ENCODE assay signal across 9 cellular contexts in genomic region chr21:36160850-36161178, GRCh38. TPM values are rescaled to one million over a fixed set of nuclear protein-coding genes. Genes with fewer than 3 reads are reported as not detected.
"Had no signal": no experiment of that assay in that cellular context is flagged by ENCODE, and none has a peak within 500 bp of the region (broad histone marks: within the 10 kb centered on the region; RNA-seq: fewer than 3 reads in every experiment).

No MANE protein-coding gene starts in this region.

- ATAC-seq: HCT116, HepG2 had no signal

- H3K36me3 Mint-ChIP-seq: IgD-negative memory B cell had no signal

- H3K4me1 ChIP-seq: HAP-1 had no signal

- H2AFZ ChIP-seq: GM23248 had no signal

- DNase-seq: GM23248, GOT3, H7, KBM-7 had no signal

- H3K9me3 ChIP-seq: HAP-1 had no signal

- H3K9me3 Mint-ChIP-seq: IgD-negative memory B cell had no signal

- H3K27me3 Mint-ChIP-seq: IgD-negative memory B cell had no signal

- H3K4me3 ChIP-seq: GM23248, HAP-1 had no signal

- H3K36me3 ChIP-seq: HAP-1 had no signal

- H3K27ac ChIP-seq: GM23248, KMS-11 had no signal

- H3K4me2 ChIP-seq: KMS-11 had no signal

- H3K9ac ChIP-seq: GM23248, KMS-11 had no signal

RNA-seq across cellular contexts. Expression of gene CBR3, which starts 25.9 kb away (rescaled TPM):
- total RNA-seq: HepG2 had no signal
- polyA plus RNA-seq: HepG2 had no signal
